9 cellular contexts compared by ENCODE assay signal in genomic region chrX:65673857-65674350, GRCh38. TPM values are rescaled to one million over a fixed set of nuclear protein-coding genes. Genes with fewer than 3 reads are reported as not detected.
DNase-seq lines count a peak whose midpoint lies in the region; ATAC-seq and TF ChIP-seq lines count a peak whose summit lies in the region.
"Had no signal": no experiment of that assay in that cellular context is flagged by ENCODE, and none has a peak within 500 bp of the region (broad histone marks: within the 10 kb centered on the region; RNA-seq: fewer than 3 reads in every experiment).

No MANE protein-coding gene starts in this region.

- H3K27ac Mint-ChIP-seq in activated CD8-positive, alpha-beta T cell treated with anti-CD3 and anti-CD28 coated beads for 36 hours = peak overlapping the region; percentile 94

- no peak for TF ChIP-seq CTCF in activated CD8-positive, alpha-beta T cell treated with anti-CD3 and anti-CD28 coated beads for 36 hours (IDR thresholded peaks at IDR 0.05)
- TF ChIP-seq CTCF in foreskin keratinocyte (conservative IDR thresholded peaks at IDR 0.05) (no peak), smooth muscle cell (IDR thresholded peaks at IDR 0.05; ENCODE audit: borderline replicate concordance, insufficient read depth, poor library complexity, severe bottlenecking) (no peak)

- no peak overlapping the region for H2AFZ ChIP-seq in GM23248
- H2AFZ ChIP-seq in smooth muscle cell (ENCODE audit: low read depth) = no peak overlapping the region

- intact Hi-C loops in activated CD8-positive, alpha-beta T cell treated with anti-CD3 and anti-CD28 coated beads for 36 hours (cut with micrococcal nuclease) = loop anchor here (5.0 kb wide), 2 partner anchors 48 to 77 kb away; no protein-coding TSS in a partner anchor

- H3K4me3 Mint-ChIP-seq in activated CD8-positive, alpha-beta T cell treated with anti-CD3 and anti-CD28 coated beads for 36 hours = peak overlapping the region; percentile 95

- H3K79me2 ChIP-seq in GM23248 (ENCODE audit: insufficient read depth) (peaks cover 100% of the 10 kb centered on the region), smooth muscle cell (ENCODE audit: low read depth) (peaks cover 99% of the 10 kb centered on the region)

- H3K4me2 ChIP-seq in GM23248 (ENCODE audit: unreplicated experiment) = peak overlapping the region; percentile 73
- peak overlapping the region; percentile 91 for H3K4me2 ChIP-seq in smooth muscle cell

- CTCF ChIA-PET in activated CD8-positive, alpha-beta T cell treated with anti-CD3 and anti-CD28 coated beads for 36 hours (lab: Charles Lee) = interaction anchor here (0.7 to 5.9 kb wide), 5 partner anchors 15 to 78 kb away, joined by 4 to 25 read pairs (median 8); no protein-coding TSS in a partner anchor

- H3K4me1 ChIP-seq in GM23248 (ENCODE audit: insufficient read depth) (peaks cover 82% of the 10 kb centered on the region), foreskin keratinocyte (peaks cover 61% of the 10 kb centered on the region), smooth muscle cell (ENCODE audit: low read depth) (peaks cover 6% of the 10 kb centered on the region)

- H3K36me3 Mint-ChIP-seq in activated CD8-positive, alpha-beta T cell treated with anti-CD3 and anti-CD28 coated beads for 36 hours (ENCODE audit: low read depth) = peaks cover 79% of the 10 kb centered on the region

- H3K27me3 ChIP-seq in GM23248 (replicated peaks; ENCODE audit: insufficient read depth) (no peaks in the 10 kb centered on the region), foreskin keratinocyte (no peaks in the 10 kb centered on the region), smooth muscle cell (ENCODE audit: low read depth) (no peaks in the 10 kb centered on the region)
- H3K27me3 ChIP-seq: pancreas had no signal

- H3K9me3 Mint-ChIP-seq in activated CD8-positive, alpha-beta T cell treated with anti-CD3 and anti-CD28 coated beads for 36 hours = no peaks in the 10 kb centered on the region

- H3K9me3 ChIP-seq in GM23248 (ENCODE audit: low read depth) (no peaks in the 10 kb centered on the region), smooth muscle cell (replicated peaks; ENCODE audit: low read depth) (no peaks in the 10 kb centered on the region)
- H3K9me3 ChIP-seq: pancreas had no signal

- H3K27ac ChIP-seq in GM23248 (peak overlapping the region; percentile 86), foreskin keratinocyte (peak overlapping the region; percentile 51), smooth muscle cell (ENCODE audit: low read depth) (peak overlapping the region; percentile 60)
- H3K27ac ChIP-seq: pancreas had no signal

- POLR2A ChIA-PET in activated CD8-positive, alpha-beta T cell treated with anti-CD3 and anti-CD28 coated beads for 36 hours (lab: Charles Lee) = interaction anchor here (1.0 to 5.8 kb wide), 10 partner anchors 9 to 73 kb away, joined by 3 to 23 read pairs (median 6); no protein-coding TSS in a partner anchor

- in situ Hi-C loops in GM23248 (cut with MboI) = no loop called here

- H3K36me3 ChIP-seq in GM23248 (ENCODE audit: low read depth) = no peaks in the 10 kb centered on the region
- no peaks in the 10 kb centered on the region for H3K36me3 ChIP-seq in smooth muscle cell (ENCODE audit: low read depth)
- H3K36me3 ChIP-seq: pancreas had no signal

- H4K20me1 ChIP-seq in GM23248 (ENCODE audit: insufficient read depth) = 0 out of 2 replicates have a peak, but pooled peaks cover 5% of the 10 kb centered on the region
- peaks cover 99% of the 10 kb centered on the region for H4K20me1 ChIP-seq in smooth muscle cell (ENCODE audit: low read depth)

- no peaks in the 10 kb centered on the region for H3K9me2 ChIP-seq in GM23248 (ENCODE audit: insufficient read depth)

- DNase-seq in GM23248 = no peak
- no peak for DNase-seq in activated CD8-positive, alpha-beta T cell treated with anti-CD3 and anti-CD28 coated beads for 36 hours
- no peak for DNase-seq in foreskin keratinocyte
- DNase-seq in smooth muscle cell (lab: John Stamatoyannopoulos, UW; ENCODE audit: unreplicated experiment) = no peak
- no peak for DNase-seq in GF-D8 (lab: John Stamatoyannopoulos, UW)
- DNase-seq in NCI-H1436 (lab: John Stamatoyannopoulos, UW) = no peak
- DNase-seq: pancreas had no signal

- H3K4me3 ChIP-seq in GM23248 (peak overlapping the region; percentile 40), smooth muscle cell (no peak overlapping the region)
- H3K4me3 ChIP-seq: pancreas had no signal

- H3K9ac ChIP-seq in GM23248 (peak overlapping the region; percentile 51), smooth muscle cell (ENCODE audit: low read depth) (no peak overlapping the region)

- H3F3A ChIP-seq in GM23248 (ENCODE audit: insufficient read depth) (peaks cover 75% of the 10 kb centered on the region), smooth muscle cell (ENCODE audit: low read depth) (no peaks in the 10 kb centered on the region)

- WGBS in GM23248 (ENCODE audit: low coverage in 1 of 2, low lambda C conversion rate in 2 of 2, missing lambda C conversion rate in 2 of 2), 2 experiments = 41 to 45% methylated on average over 4 of the region's 4 CpGs
- 64% methylated on average over 4 of the region's 4 CpGs for WGBS in smooth muscle cell (ENCODE audit: low lambda C conversion rate)

- no peaks in the 10 kb centered on the region for H3K27me3 Mint-ChIP-seq in activated CD8-positive, alpha-beta T cell treated with anti-CD3 and anti-CD28 coated beads for 36 hours

- peaks cover 56% of the 10 kb centered on the region for H3K4me1 Mint-ChIP-seq in activated CD8-positive, alpha-beta T cell treated with anti-CD3 and anti-CD28 coated beads for 36 hours (ENCODE audit: low read depth)

- ATAC-seq in activated CD8-positive, alpha-beta T cell treated with anti-CD3 and anti-CD28 coated beads for 36 hours = peak; percentile 18
- no peak for ATAC-seq in foreskin keratinocyte
- no peak for ATAC-seq in GM21723 (IDR thresholded peaks at IDR 0.05; ENCODE audit: unreplicated experiment)
- ATAC-seq in GM21786 (IDR thresholded peaks at IDR 0.05; ENCODE audit: unreplicated experiment) = no peak
- ATAC-seq: pancreas had no signal

RNA-seq across cellular contexts. Expression of gene MSN, which starts 6.5 kb away (rescaled TPM):
- total RNA-seq in GM23248 (2014; rRNA removed; shearing (Covaris generic)) = 281 and 286 TPM in 2 replicates
- polyA plus RNA-seq in GM23248 (2016; fragmentation: Nextera tagmentation; extraction: Ambion mirVana) (268 and 285 TPM in 2 replicates), foreskin keratinocyte (199 and 212 TPM in 2 replicates), smooth muscle cell (292 and 416 TPM in 2 replicates)
- 100 to 1,000 TPM; 426 to 435 TPM for total RNA-seq in activated CD8-positive, alpha-beta T cell treated with anti-CD3 and anti-CD28 coated beads for 36 hours
- total RNA-seq in foreskin keratinocyte (407 and 503 TPM in 2 replicates), smooth muscle cell (355 and 379 TPM in 2 replicates)
